In the genomic region with DNA sequence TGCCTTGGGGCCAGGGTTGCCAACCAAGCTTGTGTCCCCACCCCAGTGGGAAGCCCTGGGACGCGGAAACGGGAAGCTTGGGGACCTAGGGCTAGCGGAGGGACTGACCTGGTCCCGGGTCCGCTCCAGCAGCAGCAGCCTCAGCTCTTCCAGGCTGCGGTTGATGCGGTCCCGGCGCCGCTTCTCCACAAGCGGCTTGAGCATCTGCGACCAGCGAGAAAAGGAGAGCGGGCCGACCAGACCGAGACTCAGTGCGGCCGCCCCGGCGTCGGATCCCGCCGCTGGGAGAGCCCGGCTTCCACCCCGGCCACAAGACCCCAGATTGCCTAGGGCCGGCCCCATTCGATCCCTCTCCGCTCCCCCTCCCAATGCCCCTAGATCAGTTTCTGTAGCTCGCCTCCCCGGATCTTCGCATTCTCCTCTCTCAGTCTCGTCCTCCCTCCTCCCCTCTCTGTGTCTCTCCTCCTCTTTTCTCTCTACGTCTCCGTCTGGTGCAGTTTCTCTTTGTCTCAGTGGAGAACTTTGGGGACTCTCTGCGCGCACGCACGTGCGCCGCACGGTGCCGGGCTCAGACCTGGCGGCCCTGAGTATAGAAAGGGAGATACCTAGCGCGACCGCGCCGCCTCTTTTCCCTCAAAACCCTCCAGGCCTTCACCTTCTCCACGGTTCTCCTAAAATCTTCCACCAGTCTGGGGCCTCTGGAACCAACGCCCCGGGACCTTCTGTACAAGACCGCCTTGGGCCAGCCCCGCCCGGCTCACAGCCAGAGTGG, we compare ENCODE assay signal across 6 cellular contexts. TPM values are rescaled to one million over a fixed set of nuclear protein-coding genes. Genes with fewer than 3 reads are reported as not detected.
DNase-seq lines count a peak whose midpoint lies in the region; ATAC-seq and TF ChIP-seq lines count a peak whose summit lies in the region.

No MANE protein-coding gene starts in this region.

- WGBS in trophoblast cell (ENCODE audit: extremely low coverage, insufficient coverage, insufficient read length), result no CpG with 5 or more reads among the region's 55 CpGs

- peak overlapping the region; percentile 80 for H3K4me2 ChIP-seq in trophoblast cell (ENCODE audit: low read length)

- H3K36me3 ChIP-seq in trophoblast cell (ENCODE audit: control insufficient read depth in 1 of 2, insufficient read depth in 2 of 2, low read length in 2 of 2), result no peaks in the 10 kb centered on the region

- ATAC-seq in GM19328 (IDR thresholded peaks at IDR 0.05; ENCODE audit: unreplicated experiment), result no peak
- no peak for ATAC-seq in GM21723 (IDR thresholded peaks at IDR 0.05; ENCODE audit: unreplicated experiment)

- H3K9me3 ChIP-seq in trophoblast cell (ENCODE audit: insufficient read depth, low read depth, low read length), result peaks cover 3% of the 10 kb centered on the region

- no peak overlapping the region for H4K12ac ChIP-seq in trophoblast cell (ENCODE audit: low read depth, low read length)

- H2BK5ac ChIP-seq in trophoblast cell (ENCODE audit: low read depth, low read length, poor library complexity), result no peak overlapping the region

- H3K79me2 ChIP-seq in trophoblast cell (ENCODE audit: control insufficient read depth, insufficient read depth, low read length, poor library complexity), result no peaks in the 10 kb centered on the region

- H3K4ac ChIP-seq in trophoblast cell (ENCODE audit: low read depth, low read length), result no peak overlapping the region

- no peaks in the 10 kb centered on the region for H3K79me1 ChIP-seq in trophoblast cell (ENCODE audit: low read length)

- no peak for TF ChIP-seq CTCF in cardiac fibroblast (IDR thresholded peaks at IDR 0.05; ENCODE audit: low read depth, low read length)

- H3K4me3 ChIP-seq in cardiac fibroblast (replicated peaks in 1 of 2; ENCODE audit: low read depth in 2 of 2, low read length in 2 of 2), result peak overlapping the region; percentile 53 to 70
- H3K4me3 ChIP-seq in trophoblast cell (ENCODE audit: low read depth, low read length), result peak overlapping the region; percentile 71

- no peak overlapping the region for H3K14ac ChIP-seq in trophoblast cell (ENCODE audit: low read length)

- H2AFZ ChIP-seq in trophoblast cell (ENCODE audit: insufficient read depth, low read length, poor library complexity), result no peak overlapping the region

- H2AK5ac ChIP-seq in trophoblast cell (ENCODE audit: low read length), result no peak overlapping the region

- no peak overlapping the region for H3K23ac ChIP-seq in trophoblast cell (ENCODE audit: low read length)

- H4K8ac ChIP-seq in trophoblast cell (ENCODE audit: low read depth, low read length), result no peak overlapping the region

- H3K27ac ChIP-seq in trophoblast cell (ENCODE audit: low read depth, low read length), result no peak overlapping the region

- peaks cover 26 to 45% of the 10 kb centered on the region in 2 experiments for H3K4me1 ChIP-seq in trophoblast cell (ENCODE audit: control insufficient read depth in 1 of 2, insufficient read depth in 2 of 2, low read length in 2 of 2)

- no peak overlapping the region for H2BK120ac ChIP-seq in trophoblast cell (ENCODE audit: insufficient read depth, low read length, poor library complexity)

- no peak overlapping the region for H3K18ac ChIP-seq in trophoblast cell (ENCODE audit: low read length)

- peak; percentile 64 for DNase-seq in activated CD4-positive, alpha-beta T cell treated with anti-CD3 and anti-CD28 coated beads for 48 hours
- DNase-seq in activated CD4-positive, alpha-beta T cell treated with anti-CD3 and anti-CD28 coated beads, Interleukin-2, amount 50 U/mL, for 4 hours, result no peak
- DNase-seq in cardiac fibroblast (ENCODE audit: low read depth in 2 of 2) (peak; percentile 34 to 43), trophoblast cell (peak in 1 of 2 donors; percentile 25)

- H3K27me3 ChIP-seq in trophoblast cell (ENCODE audit: insufficient read depth, low read length), result peaks cover 38% of the 10 kb centered on the region

- no peak overlapping the region for H4K91ac ChIP-seq in trophoblast cell (ENCODE audit: low read depth, low read length)

- no peak overlapping the region for H3K9ac ChIP-seq in trophoblast cell (ENCODE audit: low read length)

- H2BK12ac ChIP-seq in trophoblast cell (ENCODE audit: low read length), result no peak overlapping the region

RNA-seq across cellular contexts. Expression of gene HES7, which starts 0.8 kb away (rescaled TPM):
- 0.29 and 0.49 TPM in 2 replicates for polyA plus RNA-seq in trophoblast cell (2013)

RNA-seq across cellular contexts. Expression of gene ALOXE3, which starts 4.8 kb away (rescaled TPM):
- polyA plus RNA-seq in trophoblast cell (2013), result 0.26 and 0.31 TPM in 2 replicates

RNA-seq across cellular contexts. Expression of gene PER1, which starts 29.1 kb away (rescaled TPM):
- 13.5 and 14.1 TPM in 2 replicates for polyA plus RNA-seq in trophoblast cell (2013)

RNA-seq across cellular contexts. Expression of gene ALOX12B, which starts 35.6 kb away (rescaled TPM):
- 0.07 and 0.08 TPM in 2 replicates for polyA plus RNA-seq in trophoblast cell (2013)

RNA-seq across cellular contexts. Expression of gene VAMP2, which starts 39.6 kb away (rescaled TPM):
- polyA plus RNA-seq in trophoblast cell (2013), result 31.6 and 33.5 TPM in 2 replicates

Comparison
In these comparisons a context has a peak if more than half of its experiments do, and no peak if none do; other contexts are left out.
1. DNase-seq: peak in activated CD4-positive, alpha-beta T cell treated with anti-CD3 and anti-CD28 coated beads for 48 hours (single experiment) and cardiac fibroblast (2 of 2); none in activated CD4-positive, alpha-beta T cell treated with anti-CD3 and anti-CD28 coated beads, Interleukin-2, amount 50 U/mL, for 4 hours (0 of 2).